ENCODE assay signal across 21 cellular contexts in the genomic region with DNA sequence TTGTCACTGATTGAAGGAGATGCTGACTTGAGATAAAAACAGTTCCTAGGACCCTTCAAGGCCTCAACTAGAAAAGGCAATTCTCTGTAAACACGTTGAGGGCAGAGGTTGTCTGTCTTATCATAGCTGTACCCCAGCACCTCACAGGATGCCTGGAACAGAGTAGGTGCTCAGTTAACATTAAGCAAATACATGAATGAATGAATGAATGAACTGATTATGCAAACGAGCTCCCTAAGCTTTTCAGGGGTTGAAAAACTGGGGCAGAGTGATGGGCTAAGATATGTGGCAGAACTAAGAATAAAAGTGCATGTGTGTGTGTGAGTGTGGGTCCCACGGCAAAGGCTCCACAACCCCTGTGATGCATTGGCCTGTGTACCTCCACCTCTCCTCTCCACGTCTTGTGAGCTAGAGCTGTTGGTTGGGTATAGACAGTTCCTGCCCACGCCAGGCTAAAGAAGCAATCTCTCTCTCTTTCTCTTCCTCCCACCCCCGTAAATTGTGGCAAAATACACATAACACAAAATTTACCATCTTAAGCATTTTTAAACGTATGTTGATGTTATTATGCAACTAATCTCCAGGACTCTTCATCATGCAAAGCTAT. TPM values are rescaled to one million over a fixed set of nuclear protein-coding genes. Genes with fewer than 3 reads are reported as not detected.
DNase-seq lines count a peak whose midpoint lies in the region; ATAC-seq and TF ChIP-seq lines count a peak whose summit lies in the region.
"Had no signal": no experiment of that assay in that cellular context is flagged by ENCODE, and none has a peak within 500 bp of the region (broad histone marks: within the 10 kb centered on the region; RNA-seq: fewer than 3 reads in every experiment).

No MANE protein-coding gene starts in this region.

- ATAC-seq in activated T-cell treated with anti-CD3 and anti-CD28 coated beads, Interleukin-2, amount 50 U/mL, for 72 hours (replicated peaks in 1 of 2): peak; percentile 50 to 52
- peak; percentile 30 for ATAC-seq in sciatic nerve

- intact Hi-C loops in activated T-helper 1 cell treated with anti-CD3 and anti-CD28 coated beads, Interleukin-12 subunit alpha, Interleukin-12 subunit beta, Interleukin-2, Interleukin-4 antibody, amounts not matched to agents 30 ng/mL and 10 ng/mL and 1 ng/mL, durations not matched to agents 14 hours and 24 hours and 36 hours (cut with micrococcal nuclease): loop anchor here (1.0 to 2.0 kb wide), 7 partner anchors 10 to 240 kb away; partner anchors contain the start of gene DUSP5
- intact Hi-C loops in sciatic nerve (cut with DNase I): loop anchor here (5.0 kb wide), 1 partner anchor 234 kb away; no protein-coding TSS in a partner anchor

- peak overlapping the region; percentile 79 for H3K27ac Mint-ChIP-seq in activated T-cell treated with anti-CD3 and anti-CD28 coated beads, Interleukin-2, amount 50 U/mL, for 72 hours
- H3K27ac Mint-ChIP-seq in activated T-helper 1 cell treated with anti-CD3 and anti-CD28 coated beads, Interleukin-12 subunit alpha, Interleukin-12 subunit beta, Interleukin-2, Interleukin-4 antibody, amounts not matched to agents 30 ng/mL and 10 ng/mL and 1 ng/mL, durations not matched to agents 14 hours and 24 hours and 36 hours: peak overlapping the region; percentile 3
- H3K27ac Mint-ChIP-seq in CD8-positive, alpha-beta memory T cell: no peak overlapping the region
- H3K27ac Mint-ChIP-seq: B cell had no signal

- peaks cover 28% of the 10 kb centered on the region for H3K27me3 Mint-ChIP-seq in activated T-cell treated with anti-CD3 and anti-CD28 coated beads, Interleukin-2, amount 50 U/mL, for 72 hours (ENCODE audit: low read depth)
- H3K27me3 Mint-ChIP-seq in activated T-helper 1 cell treated with anti-CD3 and anti-CD28 coated beads, Interleukin-12 subunit alpha, Interleukin-12 subunit beta, Interleukin-2, Interleukin-4 antibody, amounts not matched to agents 30 ng/mL and 10 ng/mL and 1 ng/mL, durations not matched to agents 14 hours and 24 hours and 36 hours (ENCODE audit: insufficient read depth): peaks cover 19% of the 10 kb centered on the region
- H3K27me3 Mint-ChIP-seq in CD8-positive, alpha-beta memory T cell: peaks cover 3 to 25% of the 10 kb centered on the region in 2 donors

- peaks cover 16% of the 10 kb centered on the region for H3K4me1 Mint-ChIP-seq in activated T-cell treated with anti-CD3 and anti-CD28 coated beads, Interleukin-2, amount 50 U/mL, for 72 hours (ENCODE audit: low read depth)
- H3K4me1 Mint-ChIP-seq in activated T-helper 1 cell treated with anti-CD3 and anti-CD28 coated beads, Interleukin-12 subunit alpha, Interleukin-12 subunit beta, Interleukin-2, Interleukin-4 antibody, amounts not matched to agents 30 ng/mL and 10 ng/mL and 1 ng/mL, durations not matched to agents 14 hours and 24 hours and 36 hours (ENCODE audit: low read depth): peaks cover 29% of the 10 kb centered on the region
- peaks cover 3 to 8% (median 4%) of the 10 kb centered on the region in 3 donors for H3K4me1 Mint-ChIP-seq in CD8-positive, alpha-beta memory T cell

- no peaks in the 10 kb centered on the region for H3K9me3 Mint-ChIP-seq in activated T-cell treated with anti-CD3 and anti-CD28 coated beads, Interleukin-2, amount 50 U/mL, for 72 hours
- no peaks in the 10 kb centered on the region for H3K9me3 Mint-ChIP-seq in activated T-helper 1 cell treated with anti-CD3 and anti-CD28 coated beads, Interleukin-12 subunit alpha, Interleukin-12 subunit beta, Interleukin-2, Interleukin-4 antibody, amounts not matched to agents 30 ng/mL and 10 ng/mL and 1 ng/mL, durations not matched to agents 14 hours and 24 hours and 36 hours
- no peaks in the 10 kb centered on the region for H3K9me3 Mint-ChIP-seq in CD8-positive, alpha-beta memory T cell

- H3K4me3 Mint-ChIP-seq in activated T-cell treated with anti-CD3 and anti-CD28 coated beads, Interleukin-2, amount 50 U/mL, for 72 hours: peak overlapping the region; percentile 14 to 75
- no peak overlapping the region for H3K4me3 Mint-ChIP-seq in activated T-helper 1 cell treated with anti-CD3 and anti-CD28 coated beads, Interleukin-12 subunit alpha, Interleukin-12 subunit beta, Interleukin-2, Interleukin-4 antibody, amounts not matched to agents 30 ng/mL and 10 ng/mL and 1 ng/mL, durations not matched to agents 14 hours and 24 hours and 36 hours
- no peak overlapping the region for H3K4me3 Mint-ChIP-seq in CD8-positive, alpha-beta memory T cell
- H3K4me3 Mint-ChIP-seq: B cell had no signal

- no peaks in the 10 kb centered on the region for H3K9me3 ChIP-seq in HEK293 (ENCODE audit: control insufficient read depth, insufficient read depth, low read depth, low read length)
- H3K9me3 ChIP-seq in CD8-positive, alpha-beta memory T cell (ENCODE audit: low read length): no peaks in the 10 kb centered on the region
- H3K9me3 ChIP-seq: adrenal gland, ovary, upper lobe of left lung had no signal

- no peak overlapping the region for H3K27ac ChIP-seq in HEK293 (ENCODE audit: extremely low read depth, low read depth, low read length)
- H3K27ac ChIP-seq in CD8-positive, alpha-beta memory T cell (ENCODE audit: low read depth, low read length): no peak overlapping the region
- H3K27ac ChIP-seq: brain microvascular endothelial cell, epithelial cell of prostate, ovary had no signal

- CTCF ChIA-PET in HEK293 (lab: Yijun Ruan, JAX): interaction anchor here (0.6 to 3.7 kb wide), 29 partner anchors 8 to 533 kb away, joined by 3 to 34 read pairs (median 4); partner anchors contain the start of gene SMNDC1
- CTCF ChIA-PET in CD8-positive, alpha-beta memory T cell (lab: Charles Lee): interaction anchor here (0.6 to 3.3 kb wide), 30 partner anchors 8 to 411 kb away, joined by 3 to 40 read pairs (median 3); partner anchors contain the start of genes SMC3 and SMNDC1

- no peaks in the 10 kb centered on the region for H3K27me3 ChIP-seq in CD8-positive, alpha-beta memory T cell (ENCODE audit: insufficient read depth, low read length, poor library complexity, severe bottlenecking)
- H3K27me3 ChIP-seq: brain microvascular endothelial cell, ovary, upper lobe of left lung had no signal

- DNase-seq in activated T-cell treated with anti-CD3 and anti-CD28 coated beads, Interleukin-2, amount 50 U/mL, for 72 hours: no peak
- no peak for DNase-seq in activated T-cell treated with anti-CD3 and anti-CD28 coated beads, Interleukin-2, amount 50 U/mL, for 48 hours
- DNase-seq in activated T-helper 1 cell treated with anti-CD3 and anti-CD28 coated beads, Interleukin-12 subunit alpha, Interleukin-12 subunit beta, Interleukin-2, Interleukin-4 antibody, amounts not matched to agents 30 ng/mL and 10 ng/mL and 1 ng/mL, durations not matched to agents 14 hours and 24 hours and 36 hours (ENCODE audit: low spot score): no peak
- DNase-seq in sciatic nerve (ENCODE audit: low spot score): no peak
- no peak for DNase-seq in CD8-positive, alpha-beta memory T cell
- DNase-seq in NCI-H524 treated with DMSO at 0.1 percent for 48 hours (lab: John Stamatoyannopoulos, UW): no peak
- no peak for DNase-seq in NCI-H2227 treated with DMSO at 0.1 percent for 48 hours (lab: John Stamatoyannopoulos, UW)
- DNase-seq: activated CD4-positive, CD25-positive, alpha-beta regulatory T cell; activated naive CD4-positive, alpha-beta T cell; activated T-cell treated with anti-CD3 and anti-CD28 coated beads, Interleukin-2, amount 50 U/mL, for 1 hour; brain microvascular endothelial cell; kidney; NCI-H2107; ovary; stimulated activated CD4-positive, alpha-beta T cell treated with anti-CD3 and anti-CD28 coated beads, Interleukin-2, amount 100 ng/mL, for 48 hours; upper lobe of left lung had no signal

- no peak for TF ChIP-seq CTCF in HEK293 (tag by site-specific recombination; IDR thresholded peaks at IDR 0.05)

- H3K36me3 ChIP-seq in HEK293 (ENCODE audit: control insufficient read depth in 2 of 2, insufficient read depth in 1 of 2, low read length in 2 of 2): no peaks in the 10 kb centered on the region
- no peaks in the 10 kb centered on the region for H3K36me3 ChIP-seq in CD8-positive, alpha-beta memory T cell (ENCODE audit: insufficient read depth, low read length)
- H3K36me3 ChIP-seq: adrenal gland, brain microvascular endothelial cell, ovary, upper lobe of left lung had no signal

- no peaks in the 10 kb centered on the region for H3K4me1 ChIP-seq in HEK293 (ENCODE audit: control insufficient read depth, insufficient read depth, low read length)
- no peaks in the 10 kb centered on the region for H3K4me1 ChIP-seq in CD8-positive, alpha-beta memory T cell (ENCODE audit: insufficient read depth, low read length)
- H3K4me1 ChIP-seq: adrenal gland had no signal

- no peaks in the 10 kb centered on the region for H3K36me3 Mint-ChIP-seq in activated T-cell treated with anti-CD3 and anti-CD28 coated beads, Interleukin-2, amount 50 U/mL, for 72 hours (ENCODE audit: insufficient read depth in 2 of 2)
- no peaks in the 10 kb centered on the region for H3K36me3 Mint-ChIP-seq in activated T-helper 1 cell treated with anti-CD3 and anti-CD28 coated beads, Interleukin-12 subunit alpha, Interleukin-12 subunit beta, Interleukin-2, Interleukin-4 antibody, amounts not matched to agents 30 ng/mL and 10 ng/mL and 1 ng/mL, durations not matched to agents 14 hours and 24 hours and 36 hours (ENCODE audit: low read depth)
- H3K36me3 Mint-ChIP-seq in CD8-positive, alpha-beta memory T cell: no peaks in the 10 kb centered on the region

- POLR2A ChIA-PET in HEK293 (lab: Yijun Ruan, JAX): interaction anchor here (1.3 kb wide), 1 partner anchor 241 kb away, joined by 4 read pairs; no protein-coding TSS in a partner anchor
- POLR2A ChIA-PET in CD8-positive, alpha-beta memory T cell (lab: Charles Lee): interaction anchor here (0.6 kb wide), 1 partner anchor 32 kb away, joined by 6 read pairs; no protein-coding TSS in a partner anchor

- H3K4me3 ChIP-seq in HEK293 (ENCODE audit: low read depth, low read length): no peak overlapping the region
- H3K4me3 ChIP-seq in CD8-positive, alpha-beta memory T cell (ENCODE audit: low read length): no peak overlapping the region
- H3K4me3 ChIP-seq: adrenal gland, lung, ovary, upper lobe of left lung had no signal

RNA-seq across cellular contexts. Expression of gene SMC3, which starts 20.9 kb away (rescaled TPM):
- 10 to 100 TPM; 79.7 to 85.6 TPM for total RNA-seq in activated T-cell treated with anti-CD3 and anti-CD28 coated beads, Interleukin-2, amount 50 U/mL, for 72 hours
- 74.5 and 77.9 TPM in 2 replicates for total RNA-seq in activated T-helper 1 cell treated with anti-CD3 and anti-CD28 coated beads, Interleukin-12 subunit alpha, Interleukin-12 subunit beta, Interleukin-2, Interleukin-4 antibody, amounts not matched to agents 30 ng/mL and 10 ng/mL and 1 ng/mL, durations not matched to agents 14 hours and 24 hours and 36 hours
- total RNA-seq in sciatic nerve: 48.6 TPM
- total RNA-seq in CD8-positive, alpha-beta memory T cell: 10 to 100 TPM; 77.7 to 77.9 TPM
- polyA plus RNA-seq in CD8-positive, alpha-beta memory T cell: 102 TPM

RNA-seq across cellular contexts. Expression of gene DUSP5, which starts 48.9 kb away (rescaled TPM):
- total RNA-seq in activated T-cell treated with anti-CD3 and anti-CD28 coated beads, Interleukin-2, amount 50 U/mL, for 72 hours: 100 to 1,000 TPM; 122 to 242 TPM
- total RNA-seq in activated T-helper 1 cell treated with anti-CD3 and anti-CD28 coated beads, Interleukin-12 subunit alpha, Interleukin-12 subunit beta, Interleukin-2, Interleukin-4 antibody, amounts not matched to agents 30 ng/mL and 10 ng/mL and 1 ng/mL, durations not matched to agents 14 hours and 24 hours and 36 hours: 140 and 141 TPM in 2 replicates
- 53.5 TPM for total RNA-seq in sciatic nerve
- 10 to 100 TPM; 68.5 to 69.8 TPM for total RNA-seq in CD8-positive, alpha-beta memory T cell
- 3.0 TPM for polyA plus RNA-seq in CD8-positive, alpha-beta memory T cell

Comparison
In these comparisons a context has a peak if more than half of its experiments do, and no peak if none do; other contexts are left out.
1. H3K27ac Mint-ChIP-seq: peak in activated T-cell treated with anti-CD3 and anti-CD28 coated beads, Interleukin-2, amount 50 U/mL, for 72 hours (single experiment) and activated T-helper 1 cell treated with anti-CD3 and anti-CD28 coated beads, Interleukin-12 subunit alpha, Interleukin-12 subunit beta, Interleukin-2, Interleukin-4 antibody, amounts not matched to agents 30 ng/mL and 10 ng/mL and 1 ng/mL, durations not matched to agents 14 hours and 24 hours and 36 hours (single experiment); none in CD8-positive, alpha-beta memory T cell (0 of 8).
2. H3K4me3 Mint-ChIP-seq: peak in activated T-cell treated with anti-CD3 and anti-CD28 coated beads, Interleukin-2, amount 50 U/mL, for 72 hours (2 of 2); none in activated T-helper 1 cell treated with anti-CD3 and anti-CD28 coated beads, Interleukin-12 subunit alpha, Interleukin-12 subunit beta, Interleukin-2, Interleukin-4 antibody, amounts not matched to agents 30 ng/mL and 10 ng/mL and 1 ng/mL, durations not matched to agents 14 hours and 24 hours and 36 hours (single experiment) and CD8-positive, alpha-beta memory T cell (0 of 7).